Comparison of ENCODE assay signal across 8 cellular contexts in genomic region chr22:49046546-49047305, GRCh38.
A peak's percentile ranks its signal among the peaks of the same experiment; 100 is the strongest.
DNase-seq lines count a peak whose midpoint lies in the region; ATAC-seq, FAIRE-seq and TF ChIP-seq lines count a peak whose summit lies in the region.

No MANE protein-coding gene starts in this region.

- H3K4me1 Mint-ChIP-seq in activated naive CD4-positive, alpha-beta T cell treated with anti-CD3 and anti-CD28 coated beads, Interleukin-2, amount 10 ng/mL, durations not matched to agents 7 days and 5 days, result no peaks in the 10 kb centered on the region
- no peaks in the 10 kb centered on the region for H3K4me1 Mint-ChIP-seq in type B pancreatic cell (ENCODE audit: unreplicated experiment)

- H3K27ac Mint-ChIP-seq in activated naive CD4-positive, alpha-beta T cell treated with anti-CD3 and anti-CD28 coated beads, Interleukin-2, amount 10 ng/mL, durations not matched to agents 7 days and 5 days, result no peak overlapping the region
- no peak overlapping the region for H3K27ac Mint-ChIP-seq in type B pancreatic cell

- DNase-seq in DMS79 treated with DMSO at 0.1 percent for 48 hours (lab: John Stamatoyannopoulos, UW) (peak; percentile 6), DMS79 (lab: John Stamatoyannopoulos, UW) (no peak), NCI-H2171 treated with DMSO at 0.1 percent for 48 hours (lab: John Stamatoyannopoulos, UW) (peak; percentile 64), left lobe of liver (ENCODE audit: low spot score) (no peak), type B pancreatic cell (ENCODE audit: extremely low spot score, unreplicated experiment) (no peak), dedifferentiated amniotic fluid mesenchymal stem cell (ENCODE audit: extremely low spot score) (no peak), RCC 7860 (ENCODE audit: low spot score) (no peak)
- peak; percentile 44 for DNase-seq in activated naive CD4-positive, alpha-beta T cell treated with anti-CD3 and anti-CD28 coated beads, Interleukin-2, amount 10 ng/mL, durations not matched to agents 7 days and 5 days

- ATAC-seq in left lobe of liver, result peak; percentile 82

- H3K4me3 Mint-ChIP-seq in activated naive CD4-positive, alpha-beta T cell treated with anti-CD3 and anti-CD28 coated beads, Interleukin-2, amount 10 ng/mL, durations not matched to agents 7 days and 5 days, result no peak overlapping the region
- no peak overlapping the region for H3K4me3 Mint-ChIP-seq in type B pancreatic cell

- TF ChIP-seq CTCF in type B pancreatic cell (conservative IDR thresholded peaks at IDR 0.05), result peak; percentile 77

- H3K9me3 Mint-ChIP-seq in activated naive CD4-positive, alpha-beta T cell treated with anti-CD3 and anti-CD28 coated beads, Interleukin-2, amount 10 ng/mL, durations not matched to agents 7 days and 5 days, result no peaks in the 10 kb centered on the region
- no peaks in the 10 kb centered on the region for H3K9me3 Mint-ChIP-seq in type B pancreatic cell

- no peaks in the 10 kb centered on the region for H3K36me3 Mint-ChIP-seq in activated naive CD4-positive, alpha-beta T cell treated with anti-CD3 and anti-CD28 coated beads, Interleukin-2, amount 10 ng/mL, durations not matched to agents 7 days and 5 days
- H3K36me3 Mint-ChIP-seq in type B pancreatic cell, result no peaks in the 10 kb centered on the region

- FAIRE-seq in RCC 7860 (lab: Jason Lieb, UNC), result no peak

- CTCF ChIA-PET in activated naive CD4-positive, alpha-beta T cell treated with anti-CD3 and anti-CD28 coated beads, Interleukin-2, amount 10 ng/mL, durations not matched to agents 7 days and 5 days (lab: Charles Lee), result interaction anchor here (1.0 kb wide), 1 partner anchor 677 kb away, joined by 3 read pairs; no protein-coding TSS in a partner anchor

- H3K27me3 Mint-ChIP-seq in activated naive CD4-positive, alpha-beta T cell treated with anti-CD3 and anti-CD28 coated beads, Interleukin-2, amount 10 ng/mL, durations not matched to agents 7 days and 5 days, result peaks cover 8% of the 10 kb centered on the region
- H3K27me3 Mint-ChIP-seq in type B pancreatic cell, result peaks cover 49% of the 10 kb centered on the region

Comparison
In these comparisons a context has a peak if more than half of its experiments do, and no peak if none do; other contexts are left out.
1. DNase-seq: peak in DMS79 treated with DMSO at 0.1 percent for 48 hours (single experiment), NCI-H2171 treated with DMSO at 0.1 percent for 48 hours (single experiment) and activated naive CD4-positive, alpha-beta T cell treated with anti-CD3 and anti-CD28 coated beads, Interleukin-2, amount 10 ng/mL, durations not matched to agents 7 days and 5 days (single experiment); none in DMS79 (single experiment), left lobe of liver (single experiment), type B pancreatic cell (single experiment), dedifferentiated amniotic fluid mesenchymal stem cell (single experiment) and RCC 7860 (single experiment).